In genomic region chr2:6909431-6910385, GRCh38 we compare ENCODE assay signal across 8 cellular contexts. TPM values are rescaled to one million over a fixed set of nuclear protein-coding genes. Genes with fewer than 3 reads are reported as not detected.
DNase-seq lines count a peak whose midpoint lies in the region; ATAC-seq and TF ChIP-seq lines count a peak whose summit lies in the region.

No MANE protein-coding gene starts in this region.

- peaks cover 54% of the 10 kb centered on the region for H3K36me3 Mint-ChIP-seq in T-helper 1 cell treated with Interleukin-12 subunit alpha and Interleukin-12 subunit beta and Interleukin-4 antibody, amounts not matched to agents 30 μg/mL and 1 μg/mL, for 36 hours (ENCODE audit: low read depth)

- intact Hi-C loops in upper lobe of right lung (cut with DNase I) = loop anchor here (10.0 kb wide), 1 partner anchor 115 kb away; no protein-coding TSS in a partner anchor

- H3K4me3 ChIP-seq in upper lobe of right lung = no peak overlapping the region

- no peak overlapping the region for H3K27ac ChIP-seq in upper lobe of right lung

- H3K27ac Mint-ChIP-seq in T-helper 1 cell treated with Interleukin-12 subunit alpha and Interleukin-12 subunit beta and Interleukin-4 antibody, amounts not matched to agents 30 μg/mL and 1 μg/mL, for 36 hours = peak overlapping the region; percentile 68

- DNase-seq in stimulated activated CD4-positive, alpha-beta T cell treated with anti-CD3 and anti-CD28 coated beads, Interleukin-15, amount 100 ng/mL, for 24 hours = peak; percentile 35
- no peak for DNase-seq in stimulated activated CD4-positive, alpha-beta T cell treated with anti-CD3 and anti-CD28 coated beads, Interleukin-2, amount 100 ng/mL, for 48 hours
- DNase-seq in upper lobe of right lung (no peak), HuH-7 (ENCODE audit: low spot score) (no peak), NCI-H345 treated with DMSO at 0.1 percent for 48 hours (lab: John Stamatoyannopoulos, UW; ENCODE audit: unreplicated experiment) (no peak), NCI-H2227 treated with DMSO at 0.1 percent for 48 hours (lab: John Stamatoyannopoulos, UW) (no peak)

- peak; percentile 98 for ATAC-seq in HG03066 (IDR thresholded peaks at IDR 0.05; ENCODE audit: low read depth, unreplicated experiment)
- ATAC-seq in upper lobe of right lung = peak; percentile 48

- no peak for TF ChIP-seq CTCF in upper lobe of right lung (IDR thresholded peaks at IDR 0.05)

- no peaks in the 10 kb centered on the region for H3K36me3 ChIP-seq in upper lobe of right lung

- no peaks in the 10 kb centered on the region for H3K27me3 ChIP-seq in upper lobe of right lung

- no peaks in the 10 kb centered on the region for H3K4me1 ChIP-seq in upper lobe of right lung

- H3K4me3 Mint-ChIP-seq in T-helper 1 cell treated with Interleukin-12 subunit alpha and Interleukin-12 subunit beta and Interleukin-4 antibody, amounts not matched to agents 30 μg/mL and 1 μg/mL, for 36 hours = peak overlapping the region; percentile 61

- peaks cover 7% of the 10 kb centered on the region for H3K9me3 Mint-ChIP-seq in T-helper 1 cell treated with Interleukin-12 subunit alpha and Interleukin-12 subunit beta and Interleukin-4 antibody, amounts not matched to agents 30 μg/mL and 1 μg/mL, for 36 hours

- H3K9me3 ChIP-seq in upper lobe of right lung = no peaks in the 10 kb centered on the region

- H3K27me3 Mint-ChIP-seq in T-helper 1 cell treated with Interleukin-12 subunit alpha and Interleukin-12 subunit beta and Interleukin-4 antibody, amounts not matched to agents 30 μg/mL and 1 μg/mL, for 36 hours (ENCODE audit: low read depth) = peaks cover 30% of the 10 kb centered on the region

- H3K4me1 Mint-ChIP-seq in T-helper 1 cell treated with Interleukin-12 subunit alpha and Interleukin-12 subunit beta and Interleukin-4 antibody, amounts not matched to agents 30 μg/mL and 1 μg/mL, for 36 hours (ENCODE audit: low read depth) = peaks cover 72% of the 10 kb centered on the region

RNA-seq across cellular contexts. Expression of gene RNF144A, which starts 7.5 kb away (rescaled TPM):
- total RNA-seq in upper lobe of right lung = 16.0 TPM

RNA-seq across cellular contexts. Expression of gene RSAD2, which starts 32.1 kb away (rescaled TPM):
- total RNA-seq in upper lobe of right lung = 25.7 TPM

RNA-seq across cellular contexts. Expression of gene CMPK2, which starts 44.0 kb away (rescaled TPM):
- 23.2 TPM for total RNA-seq in upper lobe of right lung
